In the genomic region with DNA sequence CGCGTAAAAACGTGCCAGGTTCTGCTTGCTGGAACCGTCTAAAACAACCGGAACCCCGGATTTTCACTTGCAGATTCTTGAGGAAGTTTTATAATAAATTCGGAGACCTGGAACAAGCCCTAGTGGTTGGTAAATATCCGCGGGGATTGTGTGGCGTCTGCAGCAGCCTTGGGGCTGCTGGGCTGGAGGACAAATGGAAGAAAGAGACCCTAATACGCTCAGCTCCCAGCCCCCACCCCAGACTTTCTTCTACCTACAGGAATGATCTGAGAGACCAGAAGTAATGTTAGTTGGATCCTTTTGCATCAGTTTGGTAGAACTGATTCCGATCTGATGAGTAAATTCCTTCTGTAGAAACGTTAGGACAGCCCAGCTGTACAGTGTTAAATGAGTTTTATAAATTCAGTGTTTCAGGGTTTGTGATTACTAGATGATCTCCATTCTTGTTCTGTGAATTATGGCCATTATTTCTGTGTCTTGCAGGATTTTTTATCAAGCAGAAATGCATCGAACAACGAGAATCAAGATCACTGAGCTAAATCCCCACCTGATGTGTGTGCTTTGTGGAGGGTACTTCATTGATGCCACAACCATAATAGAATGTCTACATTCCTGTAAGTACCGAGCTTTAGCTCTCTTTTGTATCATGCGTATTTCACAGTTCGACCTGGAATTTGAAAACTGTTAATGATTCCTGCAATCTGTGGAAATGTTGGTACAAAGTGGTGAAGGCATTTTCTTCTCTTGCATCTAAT, we compare ENCODE assay signal across 8 cellular contexts. TPM values are rescaled to one million over a fixed set of nuclear protein-coding genes. Genes with fewer than 3 reads are reported as not detected.
A peak's percentile ranks its signal among the peaks of the same experiment; 100 is the strongest.
DNase-seq lines count a peak whose midpoint lies in the region; ATAC-seq and TF ChIP-seq lines count a peak whose summit lies in the region.
"Had no signal": no experiment of that assay in that cellular context is flagged by ENCODE, and none has a peak within 500 bp of the region (broad histone marks: within the 10 kb centered on the region; RNA-seq: fewer than 3 reads in every experiment).

No MANE protein-coding gene starts in this region.

- intact Hi-C loops in activated CD8-positive, alpha-beta T cell treated with anti-CD3 and anti-CD28 coated beads for 36 hours (cut with micrococcal nuclease): no loop called here
- intact Hi-C loops in posterior vena cava (cut with DNase I): loop anchor here in 1 of 2 donors (1.0 kb wide), 1 partner anchor 15 kb away; no protein-coding TSS in a partner anchor

- H3K9ac ChIP-seq in iPS-20b (ENCODE audit: low read depth, low read length): no peak overlapping the region
- H3K9ac ChIP-seq in subcutaneous abdominal adipose tissue (ENCODE audit: low read length in 5 of 5): peak overlapping the region in 3 of 5 donors; percentile 10 to 62 (median 52)

- H3K27me3 ChIP-seq in iPS-20b (ENCODE audit: insufficient read depth, low read length) (peaks cover 90% of the 10 kb centered on the region), subcutaneous abdominal adipose tissue (ENCODE audit: control insufficient read depth in 5 of 5, insufficient read depth in 4 of 5, low read length in 5 of 5) (peaks cover 0 to 18% (median 2%) of the 10 kb centered on the region in 5 donors)

- H3K4me3 ChIP-seq in HFF-Myc (replicated peaks; ENCODE audit: low read depth, low read length): peak overlapping the region; percentile 52
- peak overlapping the region; percentile 74 for H3K4me3 ChIP-seq in iPS-20b (ENCODE audit: low read length)
- H3K4me3 ChIP-seq in subcutaneous abdominal adipose tissue (ENCODE audit: low read depth in 1 of 5, low read length in 5 of 5): peak overlapping the region; percentile 64 to 73 (median 67)

- DNase-seq in HFF-Myc (ENCODE audit: extremely low read depth, low read depth) (no peak), posterior vena cava (ENCODE audit: low spot score) (no peak), GM03348 (ENCODE audit: low spot score) (no peak), mucosa of gallbladder (ENCODE audit: low spot score) (no peak)
- DNase-seq in activated CD8-positive, alpha-beta T cell treated with anti-CD3 and anti-CD28 coated beads for 36 hours: no peak
- DNase-seq: NCI-H2081 treated with DMSO at 0.1 percent for 48 hours had no signal

- POLR2A ChIA-PET in activated CD8-positive, alpha-beta T cell treated with anti-CD3 and anti-CD28 coated beads for 36 hours (lab: Charles Lee): interaction anchor here (1.1 to 1.3 kb wide), 3 partner anchors 8 to 10 kb away, joined by 3 to 4 read pairs (median 4); a partner anchor contains a TSS

- H3K9me3 ChIP-seq in iPS-20b (ENCODE audit: insufficient read depth, low read depth, low read length) (no peaks in the 10 kb centered on the region), subcutaneous abdominal adipose tissue (ENCODE audit: control insufficient read depth in 5 of 5, low read length in 5 of 5) (no peaks in the 10 kb centered on the region)

- peaks cover 26% of the 10 kb centered on the region; the same call in 1 of the 2 replicates for H3K4me1 ChIP-seq in iPS-20b (ENCODE audit: insufficient read depth, low read length)
- H3K4me1 ChIP-seq in subcutaneous abdominal adipose tissue (ENCODE audit: control insufficient read depth in 5 of 5, insufficient read depth in 5 of 5, low read length in 5 of 5): peaks cover 0 to 35% (median 35%) of the 10 kb centered on the region in 5 donors

- peak overlapping the region; percentile 11 for H3K27ac Mint-ChIP-seq in activated CD8-positive, alpha-beta T cell treated with anti-CD3 and anti-CD28 coated beads for 36 hours

- H3K9me3 Mint-ChIP-seq in activated CD8-positive, alpha-beta T cell treated with anti-CD3 and anti-CD28 coated beads for 36 hours: peaks cover 3% of the 10 kb centered on the region

- H3K27ac ChIP-seq in iPS-20b (ENCODE audit: low read length) (no peak overlapping the region), subcutaneous abdominal adipose tissue (ENCODE audit: low read depth, low read length) (peak overlapping the region; percentile 37)

- CTCF ChIA-PET in activated CD8-positive, alpha-beta T cell treated with anti-CD3 and anti-CD28 coated beads for 36 hours (lab: Charles Lee): no interaction called here

- peaks cover 41% of the 10 kb centered on the region for H3K27me3 Mint-ChIP-seq in activated CD8-positive, alpha-beta T cell treated with anti-CD3 and anti-CD28 coated beads for 36 hours

- H3K4me1 Mint-ChIP-seq in activated CD8-positive, alpha-beta T cell treated with anti-CD3 and anti-CD28 coated beads for 36 hours (ENCODE audit: low read depth): peaks cover 32% of the 10 kb centered on the region

- TF ChIP-seq CTCF in HFF-Myc (IDR thresholded peaks at IDR 0.05; ENCODE audit: low read depth, low read length, missing control alignments): no peak
- TF ChIP-seq CTCF in activated CD8-positive, alpha-beta T cell treated with anti-CD3 and anti-CD28 coated beads for 36 hours (IDR thresholded peaks at IDR 0.05): no peak

- ATAC-seq in activated CD8-positive, alpha-beta T cell treated with anti-CD3 and anti-CD28 coated beads for 36 hours: no peak

- H3K36me3 ChIP-seq in iPS-20b (ENCODE audit: insufficient read depth, low read depth, low read length) (peaks cover 5% of the 10 kb centered on the region; the same call in 1 of the 2 replicates), subcutaneous abdominal adipose tissue (ENCODE audit: control insufficient read depth in 5 of 5, insufficient read depth in 5 of 5, low read length in 5 of 5) (peaks cover 13 to 28% (median 15%) of the 10 kb centered on the region in 5 donors)

- peaks cover 21% of the 10 kb centered on the region for H3K36me3 Mint-ChIP-seq in activated CD8-positive, alpha-beta T cell treated with anti-CD3 and anti-CD28 coated beads for 36 hours (ENCODE audit: low read depth)

- H3K4me3 Mint-ChIP-seq in activated CD8-positive, alpha-beta T cell treated with anti-CD3 and anti-CD28 coated beads for 36 hours: peak overlapping the region; percentile 65

RNA-seq across cellular contexts. Expression of a gene that starts 5.2 kb away (rescaled TPM):
- 10 to 100 TPM; 38.7 to 41.4 TPM for total RNA-seq in activated CD8-positive, alpha-beta T cell treated with anti-CD3 and anti-CD28 coated beads for 36 hours
- 10 to 100 TPM; 56.5 to 71.7 TPM for total RNA-seq in posterior vena cava
- total RNA-seq in mucosa of gallbladder: 48.5 TPM

RNA-seq across cellular contexts. Expression of a gene that starts 9.9 kb away (rescaled TPM):
- total RNA-seq in activated CD8-positive, alpha-beta T cell treated with anti-CD3 and anti-CD28 coated beads for 36 hours: 10 to 100 TPM; 64.7 to 68.7 TPM
- total RNA-seq in posterior vena cava (10 to 100 TPM; 52.6 to 57.6 TPM), mucosa of gallbladder (42.7 TPM)

RNA-seq across cellular contexts. Expression of a gene that starts 19.2 kb away (rescaled TPM):
- not detected for total RNA-seq in activated CD8-positive, alpha-beta T cell treated with anti-CD3 and anti-CD28 coated beads for 36 hours
- total RNA-seq in posterior vena cava: not detected
- total RNA-seq in mucosa of gallbladder: 0.23 TPM
